15 cellular contexts compared by ENCODE assay signal in genomic region chr6:107660839-107661238, GRCh38.
"Had no signal": no experiment of that assay in that cellular context is flagged by ENCODE, and none has a peak within 500 bp of the region (broad histone marks: within the 10 kb centered on the region; RNA-seq: fewer than 3 reads in every experiment).

No MANE protein-coding gene starts in this region.

- H3K36me3 Mint-ChIP-seq: stimulated activated effector memory CD8-positive, alpha-beta T cell treated with anti-CD3 and anti-CD28 coated beads, Interleukin-12 subunit alpha, Interleukin-12 subunit beta, amount 100 ng/mL, for 72 hours had no signal

- FAIRE-seq: keratinocyte had no signal

- H3K27ac ChIP-seq: ascending aorta, hepatocyte, neural progenitor cell, uterus had no signal

- H3K27me3 ChIP-seq: ascending aorta, dorsolateral prefrontal cortex, hepatocyte, neural progenitor cell, uterus had no signal

- H3K36me3 ChIP-seq: uterus had no signal

- H3K4me3 ChIP-seq: ascending aorta, dorsolateral prefrontal cortex, hepatocyte, neural progenitor cell, uterus had no signal

- ATAC-seq: activated naive CD8-positive, alpha-beta T cell treated with anti-CD3 and anti-CD28 coated beads, Interleukin-2, amount 50 U/mL, for 24 hours; stimulated activated effector memory CD8-positive, alpha-beta T cell treated with anti-CD3 and anti-CD28 coated beads, Interleukin-12 subunit alpha, Interleukin-12 subunit beta, amount 100 ng/mL, for 72 hours had no signal

- H3K27ac Mint-ChIP-seq: activated naive CD4-positive, alpha-beta T cell treated with anti-CD3 and anti-CD28 coated beads for 36 hours; activated naive CD8-positive, alpha-beta T cell treated with anti-CD3 and anti-CD28 coated beads, Interleukin-2, amount 50 U/mL, for 24 hours; activated T-helper 2 cell treated with anti-CD3 and anti-CD28 coated beads, Interferon-gamma antibody, Interleukin-2, Interleukin-4, amounts not matched to agents 10 μg/mL and 5 μg/mL and 100 μg/mL, durations not matched to agents 14 hours and 24 hours and 36 hours; endodermal cell; neural progenitor cell; stimulated activated effector memory CD8-positive, alpha-beta T cell treated with anti-CD3 and anti-CD28 coated beads, Interleukin-12 subunit alpha, Interleukin-12 subunit beta, amount 100 ng/mL, for 72 hours had no signal

- H3K4me3 Mint-ChIP-seq: activated naive CD4-positive, alpha-beta T cell treated with anti-CD3 and anti-CD28 coated beads for 36 hours; activated naive CD8-positive, alpha-beta T cell treated with anti-CD3 and anti-CD28 coated beads, Interleukin-2, amount 50 U/mL, for 24 hours; endodermal cell; neural progenitor cell; stimulated activated effector memory CD8-positive, alpha-beta T cell treated with anti-CD3 and anti-CD28 coated beads, Interleukin-12 subunit alpha, Interleukin-12 subunit beta, amount 100 ng/mL, for 72 hours had no signal

- H3K79me2 ChIP-seq: hepatocyte had no signal

- H3K9ac ChIP-seq: neural progenitor cell had no signal

- H3K9me3 ChIP-seq: ascending aorta, uterus had no signal

- H3K27me3 Mint-ChIP-seq: activated naive CD8-positive, alpha-beta T cell treated with anti-CD3 and anti-CD28 coated beads, Interleukin-2, amount 50 U/mL, for 24 hours had no signal

- H3K9me3 Mint-ChIP-seq: activated naive CD4-positive, alpha-beta T cell treated with anti-CD3 and anti-CD28 coated beads for 36 hours; activated naive CD8-positive, alpha-beta T cell treated with anti-CD3 and anti-CD28 coated beads, Interleukin-2, amount 50 U/mL, for 24 hours; activated T-helper 2 cell treated with anti-CD3 and anti-CD28 coated beads, Interferon-gamma antibody, Interleukin-2, Interleukin-4, amounts not matched to agents 10 μg/mL and 5 μg/mL and 100 μg/mL, durations not matched to agents 14 hours and 24 hours and 36 hours; endodermal cell; neural progenitor cell; stimulated activated effector memory CD8-positive, alpha-beta T cell treated with anti-CD3 and anti-CD28 coated beads, Interleukin-12 subunit alpha, Interleukin-12 subunit beta, amount 100 ng/mL, for 72 hours had no signal

- H3K4me1 ChIP-seq: ascending aorta, uterus had no signal

- DNase-seq: activated CD4-positive, alpha-beta T cell treated with anti-CD3 and anti-CD28 coated beads for 1 hour; activated CD4-positive, alpha-beta T cell treated with anti-CD3 and anti-CD28 coated beads, Interleukin-2, amount 50 U/mL, for 4 hours; activated naive CD4-positive, alpha-beta T cell treated with anti-CD3 and anti-CD28 coated beads for 36 hours; activated naive CD8-positive, alpha-beta T cell treated with anti-CD3 and anti-CD28 coated beads, Interleukin-2, amount 50 U/mL, for 24 hours; activated T-cell treated with anti-CD3 and anti-CD28 coated beads for 4 hours; dorsolateral prefrontal cortex; endodermal cell; erythroblast; uterus had no signal

- H3K4me2 ChIP-seq: hepatocyte, neural progenitor cell had no signal

- H2AFZ ChIP-seq: hepatocyte, neural progenitor cell had no signal
